Comparison of ENCODE assay signal across 28 cellular contexts in genomic region chr6:158413028-158413427, GRCh38.
"Had no signal": no experiment of that assay in that cellular context is flagged by ENCODE, and none has a peak within 500 bp of the region (broad histone marks: within the 10 kb centered on the region; RNA-seq: fewer than 3 reads in every experiment).

No MANE protein-coding gene starts in this region.

- H3K27me3 Mint-ChIP-seq: activated B cell treated with CpG ODN at 0.5 μM for 24 hours; activated naive CD8-positive, alpha-beta T cell treated with anti-CD3 and anti-CD28 coated beads for 36 hours; naive B cell; T-helper 17 cell had no signal

- H3K27ac Mint-ChIP-seq: activated B cell treated with CpG ODN at 0.5 μM for 24 hours; activated CD8-positive, alpha-beta T cell treated with anti-CD3 and anti-CD28 coated beads, Interleukin-2, amount 10 ng/mL, durations not matched to agents 7 days and 5 days; activated naive CD8-positive, alpha-beta T cell treated with anti-CD3 and anti-CD28 coated beads for 36 hours; activated T-cell treated with anti-CD3 and anti-CD28 coated beads, Interleukin-2, amount 50 U/mL, for 72 hours; T-helper 17 cell had no signal

- H3K4me3 ChIP-seq: adrenal gland, ascending aorta, esophagus squamous epithelium, left lung, lower lobe of right lung, pancreas, psoas muscle, sigmoid colon, testis, transverse colon had no signal

- ATAC-seq: activated CD8-positive, alpha-beta T cell treated with anti-CD3 and anti-CD28 coated beads, Interleukin-2, amount 10 ng/mL, durations not matched to agents 7 days and 5 days; activated T-cell treated with anti-CD3 and anti-CD28 coated beads, Interleukin-2, amount 50 U/mL, for 72 hours; left lung; lower lobe of right lung; pancreas; psoas muscle; T-helper 17 cell had no signal

- H3K4me1 ChIP-seq: pancreas, testis had no signal

- H3K9me3 ChIP-seq: adrenal gland, ascending aorta, esophagus squamous epithelium, left lung, lower lobe of right lung, pancreas, psoas muscle, sigmoid colon, testis, transverse colon had no signal

- H3K27me3 ChIP-seq: adrenal gland, ascending aorta, brain microvascular endothelial cell, esophagus squamous epithelium, left lung, pancreas, sigmoid colon, testis, transverse colon had no signal

- H3K36me3 ChIP-seq: adrenal gland, pancreas, transverse colon had no signal

- H3K4me1 Mint-ChIP-seq: activated naive CD8-positive, alpha-beta T cell treated with anti-CD3 and anti-CD28 coated beads for 36 hours had no signal

- H3K4me3 Mint-ChIP-seq: activated B cell treated with CpG ODN at 0.5 μM for 24 hours; activated CD8-positive, alpha-beta T cell treated with anti-CD3 and anti-CD28 coated beads, Interleukin-2, amount 10 ng/mL, durations not matched to agents 7 days and 5 days; activated naive CD8-positive, alpha-beta T cell treated with anti-CD3 and anti-CD28 coated beads for 36 hours; activated T-cell treated with anti-CD3 and anti-CD28 coated beads, Interleukin-2, amount 50 U/mL, for 72 hours; naive B cell; T-helper 17 cell had no signal

- H3K27ac ChIP-seq: adrenal gland, ascending aorta, brain microvascular endothelial cell, esophagus squamous epithelium, left lung, lower lobe of right lung, pancreas, psoas muscle, sigmoid colon, testis, transverse colon had no signal

- DNase-seq: activated B cell treated with CpG ODN at 0.5 μM for 24 hours; activated CD4-positive, alpha-beta T cell treated with anti-CD3 and anti-CD28 coated beads, Interleukin-2, amount 50 U/mL, for 1 hour; activated CD8-positive, alpha-beta T cell treated with anti-CD3 and anti-CD28 coated beads, Interleukin-2, amount 10 ng/mL, durations not matched to agents 7 days and 5 days; activated naive CD4-positive, alpha-beta T cell treated with Interleukin-2 at 50 U/mL for 16 hours; activated naive CD8-positive, alpha-beta T cell treated with anti-CD3 and anti-CD28 coated beads for 36 hours; activated T-cell treated with anti-CD3 and anti-CD28 coated beads for 4 hours; activated T-cell treated with anti-CD3 and anti-CD28 coated beads, Interleukin-2, amount 50 U/mL, for 72 hours; adrenal gland; brain microvascular endothelial cell; cortex of kidney; esophagus squamous epithelium; foreskin melanocyte; left lung; lower lobe of right lung; naive B cell; nucleus accumbens; pancreas; psoas muscle; sigmoid colon; small intestine; stimulated activated CD4-positive, alpha-beta T cell treated with anti-CD3 and anti-CD28 coated beads, Interleukin-1b, Interleukin-23, amount 100 ng/mL, for 48 hours; stimulated activated CD4-positive, alpha-beta T cell treated with anti-CD3 and anti-CD28 coated beads, Interleukin-4, amount 100 ng/mL, for 4 hours; stimulated activated CD8-positive, alpha-beta memory T cell treated with anti-CD3 and anti-CD28 coated beads, Interleukin-4, amount 100 ng/mL, for 48 hours; stimulated activated naive CD4-positive, alpha-beta T cell; T-helper 17 cell; testis; transverse colon had no signal

- H3K9me3 Mint-ChIP-seq: activated B cell treated with CpG ODN at 0.5 μM for 24 hours; activated naive CD8-positive, alpha-beta T cell treated with anti-CD3 and anti-CD28 coated beads for 36 hours; activated T-cell treated with anti-CD3 and anti-CD28 coated beads, Interleukin-2, amount 50 U/mL, for 72 hours; naive B cell had no signal
